In the genomic region with DNA sequence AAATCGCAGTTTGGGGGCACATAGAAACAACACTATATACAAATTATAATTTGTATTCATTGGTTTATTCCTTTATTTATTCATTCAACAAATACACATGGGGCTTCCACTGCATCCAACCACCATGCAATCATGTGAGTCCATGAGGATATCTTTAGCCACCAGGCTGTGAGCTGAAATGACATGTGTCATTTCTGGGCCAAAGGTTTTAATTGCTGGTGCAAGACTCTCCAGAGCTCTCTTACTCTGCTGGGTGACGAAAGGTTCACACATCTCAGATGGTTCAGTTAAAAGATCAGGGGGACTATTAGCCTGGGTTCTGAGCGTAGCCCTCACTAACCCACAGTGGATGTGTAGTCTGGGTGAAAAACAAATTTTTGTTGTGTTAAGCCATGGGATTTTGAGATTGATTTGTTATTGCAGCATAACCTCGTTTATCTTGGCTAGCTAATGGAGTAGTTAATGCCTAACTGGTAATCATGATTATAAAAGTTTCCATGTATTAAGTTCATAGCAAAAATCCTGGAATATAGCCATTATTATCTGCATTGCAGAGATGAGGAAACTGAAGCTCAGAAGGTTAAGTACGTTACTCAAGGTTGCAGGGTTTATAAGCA, we compare ENCODE assay signal across 2 cellular contexts.
TF ChIP-seq lines count a peak whose summit lies in the region.

No MANE protein-coding gene starts in this region.

TF ChIP-seq in liver, 16 proteins besides CTCF, POLR2A, EP300 and RAD21 (continued from another document):
- TF ChIP-seq SP1 (IDR thresholded peaks at IDR 0.05) (peak; percentile 63), YY1 (IDR thresholded peaks at IDR 0.05) (peak; percentile 58), FOXA2 (IDR thresholded peaks at IDR 0.05) (peak; percentile 78), HNF4A (conservative IDR thresholded peaks at IDR 0.05) (peak in 1 of 2 donors; percentile 59), RXRA (IDR thresholded peaks at IDR 0.05) (peak in 1 of 2 donors; percentile 84), GABPA (IDR thresholded peaks at IDR 0.05 in 1 of 2, conservative IDR thresholded peaks at IDR 0.05 in 1 of 2) (no peak), EGR1 (IDR thresholded peaks at IDR 0.05; ENCODE audit: low read depth in 2 of 2) (peak in 1 of 2 donors; percentile 36)
- TF ChIP-seq, protein P1, sequence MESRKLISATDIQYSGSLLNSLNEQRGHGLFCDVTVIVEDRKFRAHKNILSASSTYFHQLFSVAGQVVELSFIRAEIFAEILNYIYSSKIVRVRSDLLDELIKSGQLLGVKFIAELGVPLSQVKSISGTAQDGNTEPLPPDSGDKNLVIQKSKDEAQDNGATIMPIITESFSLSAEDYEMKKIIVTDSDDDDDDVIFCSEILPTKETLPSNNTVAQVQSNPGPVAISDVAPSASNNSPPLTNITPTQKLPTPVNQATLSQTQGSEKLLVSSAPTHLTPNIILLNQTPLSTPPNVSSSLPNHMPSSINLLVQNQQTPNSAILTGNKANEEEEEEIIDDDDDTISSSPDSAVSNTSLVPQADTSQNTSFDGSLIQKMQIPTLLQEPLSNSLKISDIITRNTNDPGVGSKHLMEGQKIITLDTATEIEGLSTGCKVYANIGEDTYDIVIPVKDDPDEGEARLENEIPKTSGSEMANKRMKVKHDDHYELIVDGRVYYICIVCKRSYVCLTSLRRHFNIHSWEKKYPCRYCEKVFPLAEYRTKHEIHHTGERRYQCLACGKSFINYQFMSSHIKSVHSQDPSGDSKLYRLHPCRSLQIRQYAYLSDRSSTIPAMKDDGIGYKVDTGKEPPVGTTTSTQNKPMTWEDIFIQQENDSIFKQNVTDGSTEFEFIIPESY (IDR thresholded peaks at IDR 0.05): peak; percentile 53
- TF ChIP-seq, protein P2, sequence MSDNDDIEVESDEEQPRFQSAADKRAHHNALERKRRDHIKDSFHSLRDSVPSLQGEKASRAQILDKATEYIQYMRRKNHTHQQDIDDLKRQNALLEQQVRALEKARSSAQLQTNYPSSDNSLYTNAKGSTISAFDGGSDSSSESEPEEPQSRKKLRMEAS (IDR thresholded peaks at IDR 0.05): peak; percentile 60

TF ChIP-seq in HepG2, 621 proteins besides CTCF, POLR2A, EP300 and RAD21 (continued from another document):
- TF ChIP-seq ZNF343 (CRISPR knock-in tag; IDR thresholded peaks at IDR 0.05): no peak
- TF ChIP-seq, protein P3, sequence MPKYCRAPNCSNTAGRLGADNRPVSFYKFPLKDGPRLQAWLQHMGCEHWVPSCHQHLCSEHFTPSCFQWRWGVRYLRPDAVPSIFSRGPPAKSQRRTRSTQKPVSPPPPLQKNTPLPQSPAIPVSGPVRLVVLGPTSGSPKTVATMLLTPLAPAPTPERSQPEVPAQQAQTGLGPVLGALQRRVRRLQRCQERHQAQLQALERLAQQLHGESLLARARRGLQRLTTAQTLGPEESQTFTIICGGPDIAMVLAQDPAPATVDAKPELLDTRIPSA (CRISPR knock-in tag; IDR thresholded peaks at IDR 0.05; ENCODE audit: borderline replicate concordance): no peak
- no peak for TF ChIP-seq ZNF546 (CRISPR knock-in tag; conservative IDR thresholded peaks at IDR 0.05)
- TF ChIP-seq PPARG (CRISPR knock-in tag; conservative IDR thresholded peaks at IDR 0.05): no peak
- TF ChIP-seq, protein P4, sequence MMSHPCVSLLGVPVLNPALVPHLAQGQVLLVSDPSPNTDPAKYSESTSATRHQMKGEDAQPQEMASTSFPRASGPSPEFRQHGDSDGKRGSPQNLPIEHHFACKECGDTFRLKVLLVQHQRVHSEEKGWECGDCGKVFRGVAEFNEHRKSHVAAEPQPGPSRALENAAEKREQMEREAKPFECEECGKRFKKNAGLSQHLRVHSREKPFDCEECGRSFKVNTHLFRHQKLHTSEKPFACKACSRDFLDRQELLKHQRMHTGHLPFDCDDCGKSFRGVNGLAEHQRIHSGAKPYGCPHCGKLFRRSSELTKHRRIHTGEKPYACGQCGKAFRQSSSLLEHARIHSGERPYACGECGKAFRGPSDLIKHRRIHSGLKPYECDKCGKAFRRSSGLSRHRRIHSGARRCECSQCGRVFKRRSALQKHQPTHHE (CRISPR knock-in tag; IDR thresholded peaks at IDR 0.05; ENCODE audit: borderline replicate concordance): no peak
- TF ChIP-seq, protein P5, sequence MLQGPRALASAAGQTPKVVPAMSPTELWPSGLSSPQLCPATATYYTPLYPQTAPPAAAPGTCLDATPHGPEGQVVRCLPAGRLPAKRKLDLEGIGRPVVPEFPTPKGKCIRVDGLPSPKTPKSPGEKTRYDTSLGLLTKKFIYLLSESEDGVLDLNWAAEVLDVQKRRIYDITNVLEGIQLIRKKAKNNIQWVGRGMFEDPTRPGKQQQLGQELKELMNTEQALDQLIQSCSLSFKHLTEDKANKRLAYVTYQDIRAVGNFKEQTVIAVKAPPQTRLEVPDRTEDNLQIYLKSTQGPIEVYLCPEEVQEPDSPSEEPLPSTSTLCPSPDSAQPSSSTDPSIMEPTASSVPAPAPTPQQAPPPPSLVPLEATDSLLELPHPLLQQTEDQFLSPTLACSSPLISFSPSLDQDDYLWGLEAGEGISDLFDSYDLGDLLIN (CRISPR knock-in tag; IDR thresholded peaks at IDR 0.05; ENCODE audit: borderline replicate concordance): no peak
- TF ChIP-seq ZKSCAN5 (CRISPR knock-in tag; IDR thresholded peaks at IDR 0.05): no peak
- TF ChIP-seq, protein P6, sequence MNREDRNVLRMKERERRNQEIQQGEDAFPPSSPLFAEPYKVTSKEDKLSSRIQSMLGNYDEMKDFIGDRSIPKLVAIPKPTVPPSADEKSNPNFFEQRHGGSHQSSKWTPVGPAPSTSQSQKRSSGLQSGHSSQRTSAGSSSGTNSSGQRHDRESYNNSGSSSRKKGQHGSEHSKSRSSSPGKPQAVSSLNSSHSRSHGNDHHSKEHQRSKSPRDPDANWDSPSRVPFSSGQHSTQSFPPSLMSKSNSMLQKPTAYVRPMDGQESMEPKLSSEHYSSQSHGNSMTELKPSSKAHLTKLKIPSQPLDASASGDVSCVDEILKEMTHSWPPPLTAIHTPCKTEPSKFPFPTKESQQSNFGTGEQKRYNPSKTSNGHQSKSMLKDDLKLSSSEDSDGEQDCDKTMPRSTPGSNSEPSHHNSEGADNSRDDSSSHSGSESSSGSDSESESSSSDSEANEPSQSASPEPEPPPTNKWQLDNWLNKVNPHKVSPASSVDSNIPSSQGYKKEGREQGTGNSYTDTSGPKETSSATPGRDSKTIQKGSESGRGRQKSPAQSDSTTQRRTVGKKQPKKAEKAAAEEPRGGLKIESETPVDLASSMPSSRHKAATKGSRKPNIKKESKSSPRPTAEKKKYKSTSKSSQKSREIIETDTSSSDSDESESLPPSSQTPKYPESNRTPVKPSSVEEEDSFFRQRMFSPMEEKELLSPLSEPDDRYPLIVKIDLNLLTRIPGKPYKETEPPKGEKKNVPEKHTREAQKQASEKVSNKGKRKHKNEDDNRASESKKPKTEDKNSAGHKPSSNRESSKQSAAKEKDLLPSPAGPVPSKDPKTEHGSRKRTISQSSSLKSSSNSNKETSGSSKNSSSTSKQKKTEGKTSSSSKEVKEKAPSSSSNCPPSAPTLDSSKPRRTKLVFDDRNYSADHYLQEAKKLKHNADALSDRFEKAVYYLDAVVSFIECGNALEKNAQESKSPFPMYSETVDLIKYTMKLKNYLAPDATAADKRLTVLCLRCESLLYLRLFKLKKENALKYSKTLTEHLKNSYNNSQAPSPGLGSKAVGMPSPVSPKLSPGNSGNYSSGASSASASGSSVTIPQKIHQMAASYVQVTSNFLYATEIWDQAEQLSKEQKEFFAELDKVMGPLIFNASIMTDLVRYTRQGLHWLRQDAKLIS (CRISPR knock-in tag; IDR thresholded peaks at IDR 0.05): no peak
- TF ChIP-seq MEIS2 (CRISPR knock-in tag; IDR thresholded peaks at IDR 0.05): no peak
- TF ChIP-seq JARID2 (CRISPR knock-in tag; IDR thresholded peaks at IDR 0.05; ENCODE audit: insufficient replicate concordance): no peak
- TF ChIP-seq RXRA (CRISPR knock-in tag; IDR thresholded peaks at IDR 0.05): no peak
- TF ChIP-seq ZEB1 (IDR thresholded peaks at IDR 0.05; ENCODE audit: insufficient replicate concordance, low read depth): no peak
- TF ChIP-seq, protein P7, sequence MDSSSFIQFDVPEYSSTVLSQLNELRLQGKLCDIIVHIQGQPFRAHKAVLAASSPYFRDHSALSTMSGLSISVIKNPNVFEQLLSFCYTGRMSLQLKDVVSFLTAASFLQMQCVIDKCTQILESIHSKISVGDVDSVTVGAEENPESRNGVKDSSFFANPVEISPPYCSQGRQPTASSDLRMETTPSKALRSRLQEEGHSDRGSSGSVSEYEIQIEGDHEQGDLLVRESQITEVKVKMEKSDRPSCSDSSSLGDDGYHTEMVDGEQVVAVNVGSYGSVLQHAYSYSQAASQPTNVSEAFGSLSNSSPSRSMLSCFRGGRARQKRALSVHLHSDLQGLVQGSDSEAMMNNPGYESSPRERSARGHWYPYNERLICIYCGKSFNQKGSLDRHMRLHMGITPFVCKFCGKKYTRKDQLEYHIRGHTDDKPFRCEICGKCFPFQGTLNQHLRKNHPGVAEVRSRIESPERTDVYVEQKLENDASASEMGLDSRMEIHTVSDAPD (CRISPR knock-in tag; IDR thresholded peaks at IDR 0.05): no peak
